1 cellular context compared by ENCODE assay signal in the genomic region with DNA sequence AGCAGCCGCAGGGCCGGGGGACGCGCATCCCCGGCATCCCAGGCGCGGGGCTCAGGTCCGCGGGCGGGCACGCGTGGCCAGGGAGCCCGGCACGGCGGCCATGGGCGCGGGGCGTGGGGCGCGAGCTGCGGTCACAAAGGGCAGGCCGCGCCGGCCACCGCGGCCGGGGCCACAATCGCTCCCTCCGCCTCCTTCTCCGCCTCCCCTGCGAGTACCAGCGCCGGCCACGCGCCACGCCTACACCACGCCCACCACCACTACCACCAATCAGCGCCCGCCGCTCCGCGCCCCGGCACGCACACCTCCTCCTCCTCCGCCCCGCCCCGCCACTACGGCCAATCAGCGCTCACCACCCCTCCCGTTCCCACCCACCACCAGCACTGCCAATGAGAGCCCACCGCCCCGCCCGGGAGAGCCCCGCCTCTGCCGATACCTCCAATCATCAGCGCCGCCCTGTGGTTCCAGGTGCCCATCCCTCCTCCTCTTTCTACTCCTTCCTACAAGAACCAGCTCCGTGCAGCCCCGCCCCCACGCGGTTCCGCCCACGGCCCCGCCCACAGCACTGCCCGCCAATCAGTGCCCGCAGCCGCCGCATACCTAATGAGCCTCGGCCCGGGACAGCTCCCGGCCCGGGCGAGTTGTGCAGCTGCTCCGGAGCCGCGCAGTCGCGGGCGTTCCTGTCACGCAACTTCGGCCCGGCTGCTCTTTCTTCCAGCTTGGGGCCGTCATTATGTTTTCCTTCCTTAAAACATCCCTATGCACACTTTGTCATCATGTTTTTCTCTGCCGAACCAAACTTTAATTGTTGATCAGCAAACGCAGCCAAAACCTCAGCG.
A peak's percentile ranks its signal among the peaks of the same experiment; 100 is the strongest.
TF ChIP-seq lines count a peak whose summit lies in the region.

A gene (minus strand): TSS at position 213 of the 836 bp plus-strand sequence. CDS start 232 bp downstream, outside the sequence.

TF ChIP-seq in HCT116, 20 proteins besides CTCF, POLR2A, EP300 and RAD21 (continued from another document):
- TF ChIP-seq ZFX (IDR thresholded peaks at IDR 0.05): no peak
- TF ChIP-seq, protein P1, sequence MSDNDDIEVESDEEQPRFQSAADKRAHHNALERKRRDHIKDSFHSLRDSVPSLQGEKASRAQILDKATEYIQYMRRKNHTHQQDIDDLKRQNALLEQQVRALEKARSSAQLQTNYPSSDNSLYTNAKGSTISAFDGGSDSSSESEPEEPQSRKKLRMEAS (IDR thresholded peaks at IDR 0.05): 0 out of 2 replicates have a peak, but pooled peaks have one; percentile 20
- TF ChIP-seq POLR2AphosphoS5 (IDR thresholded peaks at IDR 0.05; ENCODE audit: low read depth, low read length): peak; percentile 84
- no peak for TF ChIP-seq FOSL1 (IDR thresholded peaks at IDR 0.05; ENCODE audit: low read depth)
